Comparison of ENCODE assay signal across 25 cellular contexts in genomic region chr19:41318696-41319499, GRCh38. TPM values are rescaled to one million over a fixed set of nuclear protein-coding genes. Genes with fewer than 3 reads are reported as not detected.
DNase-seq lines count a peak whose midpoint lies in the region; ATAC-seq, FAIRE-seq and TF ChIP-seq lines count a peak whose summit lies in the region.
"Had no signal": no experiment of that assay in that cellular context is flagged by ENCODE, and none has a peak within 500 bp of the region (broad histone marks: within the 10 kb centered on the region; RNA-seq: fewer than 3 reads in every experiment).

No MANE protein-coding gene starts in this region.

- peaks cover 14% of the 10 kb centered on the region; the same call in 1 of the 2 replicates for H3F3A ChIP-seq in PC-9 (ENCODE audit: insufficient read depth, low read depth)

- H3K27me3 Mint-ChIP-seq in stimulated activated naive CD8-positive, alpha-beta T cell treated with anti-CD3 and anti-CD28 coated beads, Interleukin-15, amount 100 ng/mL, for 72 hours, result no peaks in the 10 kb centered on the region
- no peaks in the 10 kb centered on the region for H3K27me3 Mint-ChIP-seq in activated CD8-positive, alpha-beta T cell treated with anti-CD3 and anti-CD28 coated beads, Interleukin-2, amount 10 ng/mL, durations not matched to agents 7 days and 5 days (ENCODE audit: low read depth)
- H3K27me3 Mint-ChIP-seq: activated CD4-positive, alpha-beta memory T cell treated with anti-CD3 and anti-CD28 coated beads for 36 hours had no signal

- POLR2A ChIA-PET in activated CD8-positive, alpha-beta T cell treated with anti-CD3 and anti-CD28 coated beads, Interleukin-2, amount 10 ng/mL, durations not matched to agents 7 days and 5 days (lab: Charles Lee), result interaction anchor here (1.0 kb wide), 1 partner anchor 32 kb away, joined by 4 read pairs; no protein-coding TSS in a partner anchor
- POLR2A ChIA-PET in PC-9 (lab: Charles Lee; ENCODE audit: unreplicated experiment), result no interaction called here

- peaks cover 34% of the 10 kb centered on the region for H3K4me1 Mint-ChIP-seq in stimulated activated naive CD8-positive, alpha-beta T cell treated with anti-CD3 and anti-CD28 coated beads, Interleukin-15, amount 100 ng/mL, for 72 hours
- peaks cover 26% of the 10 kb centered on the region for H3K4me1 Mint-ChIP-seq in activated CD8-positive, alpha-beta T cell treated with anti-CD3 and anti-CD28 coated beads, Interleukin-2, amount 10 ng/mL, durations not matched to agents 7 days and 5 days (ENCODE audit: low read depth)

- no peaks in the 10 kb centered on the region for H3K36me3 ChIP-seq in PC-9 (ENCODE audit: low read depth)

- no peaks in the 10 kb centered on the region; the same call in 1 of the 2 replicates for H3K4me1 ChIP-seq in PC-9 (replicated peaks; ENCODE audit: insufficient read depth)

- H3K4me3 Mint-ChIP-seq in stimulated activated naive CD8-positive, alpha-beta T cell treated with anti-CD3 and anti-CD28 coated beads, Interleukin-15, amount 100 ng/mL, for 72 hours, result no peak overlapping the region
- no peak overlapping the region for H3K4me3 Mint-ChIP-seq in activated CD8-positive, alpha-beta T cell treated with anti-CD3 and anti-CD28 coated beads, Interleukin-2, amount 10 ng/mL, durations not matched to agents 7 days and 5 days
- H3K4me3 Mint-ChIP-seq: activated CD4-positive, alpha-beta memory T cell treated with anti-CD3 and anti-CD28 coated beads for 36 hours; nephron had no signal

- no peak overlapping the region for H3K4me3 ChIP-seq in PC-9
- H3K4me3 ChIP-seq: sigmoid colon, suprapubic skin had no signal

- peaks cover 7% of the 10 kb centered on the region; the same call in 1 of the 2 replicates for H4K20me1 ChIP-seq in PC-9 (ENCODE audit: insufficient read depth)

- no peaks in the 10 kb centered on the region for H3K9me3 Mint-ChIP-seq in stimulated activated naive CD8-positive, alpha-beta T cell treated with anti-CD3 and anti-CD28 coated beads, Interleukin-15, amount 100 ng/mL, for 72 hours
- H3K9me3 Mint-ChIP-seq in activated CD8-positive, alpha-beta T cell treated with anti-CD3 and anti-CD28 coated beads, Interleukin-2, amount 10 ng/mL, durations not matched to agents 7 days and 5 days (ENCODE audit: insufficient read depth), result no peaks in the 10 kb centered on the region
- H3K9me3 Mint-ChIP-seq: activated CD4-positive, alpha-beta memory T cell treated with anti-CD3 and anti-CD28 coated beads for 36 hours; nephron had no signal

- no peak overlapping the region for H3K4me2 ChIP-seq in PC-9

- no TSS peak for BruUV-seq in PC-9 (replicated peaks; lab: Mats Ljungman, UMichigan)

- intact Hi-C loops in PC-9 (cut with micrococcal nuclease; ENCODE audit: unreplicated experiment), result no loop called here

- no peak for TF ChIP-seq CTCF in PC-9 (conservative IDR thresholded peaks at IDR 0.05)

- no peak overlapping the region for H3K27ac ChIP-seq in PC-9
- H3K27ac ChIP-seq: brain microvascular endothelial cell, C4-2B, sigmoid colon, suprapubic skin had no signal

- peak; percentile 8 for ATAC-seq in stimulated activated naive CD8-positive, alpha-beta T cell treated with anti-CD3 and anti-CD28 coated beads, Interleukin-15, amount 100 ng/mL, for 72 hours
- ATAC-seq in stimulated activated naive CD8-positive, alpha-beta T cell treated with anti-CD3 and anti-CD28 coated beads, Interleukin-15, Interleukin-2, amounts not matched to agents 100 U/mL and 50 U/mL, for 24 hours, result no peak
- no peak for ATAC-seq in activated CD8-positive, alpha-beta T cell treated with anti-CD3 and anti-CD28 coated beads, Interleukin-2, amount 10 ng/mL, durations not matched to agents 7 days and 5 days
- ATAC-seq in esophagus mucosa (peak; percentile 3), GM18909 (IDR thresholded peaks at IDR 0.05; ENCODE audit: poor library complexity, unreplicated experiment) (no peak)
- ATAC-seq: Right ventricle myocardium inferior had no signal

- CTCF ChIA-PET in activated CD8-positive, alpha-beta T cell treated with anti-CD3 and anti-CD28 coated beads, Interleukin-2, amount 10 ng/mL, durations not matched to agents 7 days and 5 days (lab: Charles Lee), result no interaction called here
- CTCF ChIA-PET in PC-9 (lab: Charles Lee), result no interaction called here

- H3K27me3 ChIP-seq in PC-9 (ENCODE audit: insufficient read depth, low read depth), result no peaks in the 10 kb centered on the region
- H3K27me3 ChIP-seq: brain microvascular endothelial cell, sigmoid colon, suprapubic skin had no signal

- H3K27ac Mint-ChIP-seq in stimulated activated naive CD8-positive, alpha-beta T cell treated with anti-CD3 and anti-CD28 coated beads, Interleukin-15, amount 100 ng/mL, for 72 hours, result peak overlapping the region in 1 of 2 donors; percentile 15
- H3K27ac Mint-ChIP-seq in activated CD8-positive, alpha-beta T cell treated with anti-CD3 and anti-CD28 coated beads, Interleukin-2, amount 10 ng/mL, durations not matched to agents 7 days and 5 days, result peak overlapping the region; percentile 65
- H3K27ac Mint-ChIP-seq: activated CD4-positive, alpha-beta memory T cell treated with anti-CD3 and anti-CD28 coated beads for 36 hours; nephron had no signal

- H3K9me2 ChIP-seq in PC-9 (ENCODE audit: insufficient read depth), result no peaks in the 10 kb centered on the region

- DNase-seq in stimulated activated naive CD8-positive, alpha-beta T cell treated with anti-CD3 and anti-CD28 coated beads, Interleukin-15, amount 100 ng/mL, for 72 hours, result no peak
- no peak for DNase-seq in stimulated activated naive CD8-positive, alpha-beta T cell treated with anti-CD3 and anti-CD28 coated beads, Interleukin-15, Interleukin-2, amounts not matched to agents 100 U/mL and 50 U/mL, for 24 hours
- no peak for DNase-seq in activated CD8-positive, alpha-beta T cell treated with anti-CD3 and anti-CD28 coated beads, Interleukin-2, amount 10 ng/mL, durations not matched to agents 7 days and 5 days
- no peak for DNase-seq in urothelium cell line (ENCODE audit: low spot score)
- no peak for DNase-seq in PC-9
- no peak for DNase-seq in NCI-H82 treated with DMSO at 0.1 percent for 48 hours (lab: John Stamatoyannopoulos, UW; ENCODE audit: unreplicated experiment)
- DNase-seq: activated CD4-positive, alpha-beta memory T cell treated with anti-CD3 and anti-CD28 coated beads for 36 hours; activated CD4-positive, CD25-positive, alpha-beta regulatory T cell; brain microvascular endothelial cell; DMS153; GF-D8; Karpas-422; mesendoderm; MV-4-11; NCI-H2171; NCI-H526; sigmoid colon had no signal

- no peaks in the 10 kb centered on the region for H3K9me3 ChIP-seq in PC-9 (ENCODE audit: insufficient read depth, low read depth)
- H3K9me3 ChIP-seq: sigmoid colon, suprapubic skin had no signal

- peaks cover 74% of the 10 kb centered on the region for H3K36me3 Mint-ChIP-seq in activated CD8-positive, alpha-beta T cell treated with anti-CD3 and anti-CD28 coated beads, Interleukin-2, amount 10 ng/mL, durations not matched to agents 7 days and 5 days (ENCODE audit: low read depth)

- peak; percentile 53 for FAIRE-seq in urothelium cell line (lab: Jason Lieb, UNC)
- FAIRE-seq: colon, GM19239 had no signal

- no peak overlapping the region for H2AFZ ChIP-seq in PC-9

- no peaks in the 10 kb centered on the region; the same call in 1 of the 2 replicates for H3K79me2 ChIP-seq in PC-9 (ENCODE audit: low read depth)

RNA-seq across cellular contexts. Expression of gene CCDC97, which starts 8.9 kb away (rescaled TPM):
- 10 to 100 TPM; 33.5 to 36.1 TPM for total RNA-seq in activated CD8-positive, alpha-beta T cell treated with anti-CD3 and anti-CD28 coated beads, Interleukin-2, amount 10 ng/mL, durations not matched to agents 7 days and 5 days
- total RNA-seq in esophagus mucosa (19.3 TPM), PC-9 (2021) (24.1 and 26.4 TPM in 2 replicates)

RNA-seq across cellular contexts. Expression of gene TGFB1, which starts 34.8 kb away (rescaled TPM):
- total RNA-seq in activated CD8-positive, alpha-beta T cell treated with anti-CD3 and anti-CD28 coated beads, Interleukin-2, amount 10 ng/mL, durations not matched to agents 7 days and 5 days, result 100 to 1,000 TPM; 210 to 231 TPM
- total RNA-seq in esophagus mucosa (53.8 TPM), PC-9 (2021) (67.9 and 74.9 TPM in 2 replicates)

RNA-seq across cellular contexts. Expression of gene B9D2, which starts 45.1 kb away (rescaled TPM):
- total RNA-seq in activated CD8-positive, alpha-beta T cell treated with anti-CD3 and anti-CD28 coated beads, Interleukin-2, amount 10 ng/mL, durations not matched to agents 7 days and 5 days, result 10 to 100 TPM; 10.6 to 12.8 TPM
- total RNA-seq in esophagus mucosa (4.3 TPM), PC-9 (2021) (8.0 and 10.8 TPM in 2 replicates)

RNA-seq across cellular contexts. Expression of gene HNRNPUL1, which starts 54.7 kb away (rescaled TPM):
- total RNA-seq in activated CD8-positive, alpha-beta T cell treated with anti-CD3 and anti-CD28 coated beads, Interleukin-2, amount 10 ng/mL, durations not matched to agents 7 days and 5 days, result 100 to 1,000 TPM; 332 to 340 TPM
- total RNA-seq in esophagus mucosa, result 116 TPM
- 248 and 266 TPM in 2 replicates for total RNA-seq in PC-9 (2021)

RNA-seq across cellular contexts. Expression of gene TMEM91, which starts 57.4 kb away (rescaled TPM):
- 1 to 10 TPM; 5.3 to 6.4 TPM for total RNA-seq in activated CD8-positive, alpha-beta T cell treated with anti-CD3 and anti-CD28 coated beads, Interleukin-2, amount 10 ng/mL, durations not matched to agents 7 days and 5 days
- total RNA-seq in esophagus mucosa (20.0 TPM), PC-9 (2021) (21.9 and 31.0 TPM in 2 replicates)

Comparison
In these comparisons a context has a peak if more than half of its experiments do, and no peak if none do; other contexts are left out.
1. ATAC-seq: peak in stimulated activated naive CD8-positive, alpha-beta T cell treated with anti-CD3 and anti-CD28 coated beads, Interleukin-15, amount 100 ng/mL, for 72 hours (single experiment) and esophagus mucosa (single experiment); none in stimulated activated naive CD8-positive, alpha-beta T cell treated with anti-CD3 and anti-CD28 coated beads, Interleukin-15, Interleukin-2, amounts not matched to agents 100 U/mL and 50 U/mL, for 24 hours (single experiment), activated CD8-positive, alpha-beta T cell treated with anti-CD3 and anti-CD28 coated beads, Interleukin-2, amount 10 ng/mL, durations not matched to agents 7 days and 5 days (single experiment) and GM18909 (single experiment).